ENCODE assay signal across 21 cellular contexts in the genomic region with DNA sequence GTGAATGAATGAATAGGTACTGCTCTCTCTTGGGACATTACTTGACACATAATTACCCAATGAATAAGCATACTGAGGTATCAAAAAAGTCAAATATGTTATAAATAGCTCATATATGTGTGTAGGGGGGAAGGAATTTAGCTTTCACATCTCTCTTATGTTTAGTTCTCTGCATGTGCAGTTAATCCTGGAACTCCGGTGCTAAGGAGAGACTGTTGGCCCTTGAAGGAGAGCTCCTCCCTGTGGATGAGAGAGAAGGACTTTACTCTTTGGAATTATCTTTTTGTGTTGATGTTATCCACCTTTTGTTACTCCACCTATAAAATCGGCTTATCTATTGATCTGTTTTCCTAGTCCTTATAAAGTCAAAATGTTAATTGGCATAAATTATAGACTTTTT. TPM values are rescaled to one million over a fixed set of nuclear protein-coding genes. Genes with fewer than 3 reads are reported as not detected.
DNase-seq lines count a peak whose midpoint lies in the region; ATAC-seq and TF ChIP-seq lines count a peak whose summit lies in the region.
"Had no signal": no experiment of that assay in that cellular context is flagged by ENCODE, and none has a peak within 500 bp of the region (broad histone marks: within the 10 kb centered on the region; RNA-seq: fewer than 3 reads in every experiment).

No MANE protein-coding gene starts in this region.

- H3K36me3 Mint-ChIP-seq in activated T-cell treated with anti-CD3 and anti-CD28 coated beads, Interleukin-2, amount 50 U/mL, for 72 hours (ENCODE audit: insufficient read depth in 2 of 2), result no peaks in the 10 kb centered on the region
- H3K36me3 Mint-ChIP-seq: CD8-positive, alpha-beta memory T cell; stimulated activated naive B cell treated with anti-CD40 and anti-IgM and Interleukin-4, amounts not matched to agents 10 μg/mL and 1 μg/mL and 100 μg/mL, for 72 hours had no signal

- H3K56ac ChIP-seq in mesendoderm (ENCODE audit: low read length), result no peak overlapping the region

- no peak for TF ChIP-seq POLR2A in sigmoid colon (IDR thresholded peaks at IDR 0.05)

- no peak overlapping the region for H2BK15ac ChIP-seq in mesendoderm (replicated peaks; ENCODE audit: low read depth)

- no CpG with 5 or more reads among the region's 2 CpGs for WGBS in mesendoderm (ENCODE audit: extremely low coverage, insufficient coverage, low lambda C conversion rate)
- 9 to 50% methylated on average over 2 of the region's 2 CpGs for WGBS in sigmoid colon, 2 donors

- no peak overlapping the region for H4K8ac ChIP-seq in mesendoderm (ENCODE audit: low read depth, low read length)

- H3K27ac ChIP-seq in cardiac muscle cell (no peak overlapping the region), mesendoderm (ENCODE audit: low read depth, low read length) (no peak overlapping the region), sigmoid colon (no peak overlapping the region)
- H3K27ac ChIP-seq: KMS-11, parathyroid adenoma, SJCRH30 had no signal

- intact Hi-C loops in Right ventricle myocardium inferior (cut with DNase I) (no loop called here), sigmoid colon (cut with DNase I) (no loop called here)

- no peak overlapping the region for H3K23ac ChIP-seq in mesendoderm (ENCODE audit: low read length)

- H3K9me3 Mint-ChIP-seq in activated T-cell treated with anti-CD3 and anti-CD28 coated beads, Interleukin-2, amount 50 U/mL, for 72 hours, result no peaks in the 10 kb centered on the region
- H3K9me3 Mint-ChIP-seq: stimulated activated naive B cell treated with anti-CD40 and anti-IgM and Interleukin-4, amounts not matched to agents 10 μg/mL and 1 μg/mL and 100 μg/mL, for 72 hours had no signal

- no peak overlapping the region for H3K18ac ChIP-seq in mesendoderm (ENCODE audit: low read length)

- H3K4me1 Mint-ChIP-seq in activated T-cell treated with anti-CD3 and anti-CD28 coated beads, Interleukin-2, amount 50 U/mL, for 72 hours (ENCODE audit: low read depth), result no peaks in the 10 kb centered on the region
- H3K4me1 Mint-ChIP-seq: CD8-positive, alpha-beta memory T cell; stimulated activated naive B cell treated with anti-CD40 and anti-IgM and Interleukin-4, amounts not matched to agents 10 μg/mL and 1 μg/mL and 100 μg/mL, for 72 hours had no signal

- H4K5ac ChIP-seq in mesendoderm (ENCODE audit: low read length), result no peak overlapping the region

- no peak overlapping the region for H3K4ac ChIP-seq in mesendoderm (ENCODE audit: low read depth, low read length)

- no peak for ATAC-seq in Right ventricle myocardium inferior
- ATAC-seq in activated T-cell treated with anti-CD3 and anti-CD28 coated beads, Interleukin-2, amount 50 U/mL, for 72 hours (replicated peaks in 1 of 2), result no peak
- no peak for ATAC-seq in GM19397 (IDR thresholded peaks at IDR 0.05; ENCODE audit: unreplicated experiment)
- no peak for ATAC-seq in GM18909 (IDR thresholded peaks at IDR 0.05; ENCODE audit: poor library complexity, unreplicated experiment)
- ATAC-seq: esophagus mucosa; stimulated activated naive B cell treated with anti-CD40 and anti-IgM and Interleukin-4, amounts not matched to agents 10 μg/mL and 1 μg/mL and 100 μg/mL, for 72 hours had no signal

- no peak overlapping the region for H3K27ac Mint-ChIP-seq in activated T-cell treated with anti-CD3 and anti-CD28 coated beads, Interleukin-2, amount 50 U/mL, for 72 hours
- H3K27ac Mint-ChIP-seq: CD8-positive, alpha-beta memory T cell; stimulated activated naive B cell treated with anti-CD40 and anti-IgM and Interleukin-4, amounts not matched to agents 10 μg/mL and 1 μg/mL and 100 μg/mL, for 72 hours had no signal

- no peaks in the 10 kb centered on the region for H3K79me2 ChIP-seq in mesendoderm (ENCODE audit: control insufficient read depth, insufficient read depth, low read length)
- H3K79me2 ChIP-seq: parathyroid adenoma had no signal

- H3K79me1 ChIP-seq in mesendoderm (ENCODE audit: low read length), result no peaks in the 10 kb centered on the region

- H3K4me1 ChIP-seq in cardiac muscle cell (ENCODE audit: low read depth) (peaks cover 5% of the 10 kb centered on the region), mesendoderm (ENCODE audit: control insufficient read depth, low read depth, low read length) (no peaks in the 10 kb centered on the region), sigmoid colon (peaks cover 0 to 12% (median 10%) of the 10 kb centered on the region in 4 donors)
- H3K4me1 ChIP-seq: parathyroid adenoma had no signal

- no peak for TF ChIP-seq CTCF in cardiac muscle cell (IDR thresholded peaks at IDR 0.05; ENCODE audit: low read depth, low read length)
- peak; percentile 16 for TF ChIP-seq CTCF in choroid plexus epithelial cell (conservative IDR thresholded peaks at IDR 0.05; ENCODE audit: low read depth, low read length)
- TF ChIP-seq CTCF in sigmoid colon (IDR thresholded peaks at IDR 0.05), result no peak

- H3K36me3 ChIP-seq in cardiac muscle cell (no peaks in the 10 kb centered on the region), mesendoderm (ENCODE audit: control insufficient read depth, insufficient read depth, low read length) (no peaks in the 10 kb centered on the region), sigmoid colon (no peaks in the 10 kb centered on the region)
- H3K36me3 ChIP-seq: SJCRH30 had no signal

- no peak overlapping the region for H3K4me2 ChIP-seq in mesendoderm (ENCODE audit: low read length)
- H3K4me2 ChIP-seq: KMS-11 had no signal

- H3K27me3 ChIP-seq in cardiac muscle cell (peaks cover 48% of the 10 kb centered on the region), mesendoderm (ENCODE audit: insufficient read depth, low read length, poor library complexity) (no peaks in the 10 kb centered on the region), sigmoid colon (peaks cover 0 to 49% (median 6%) of the 10 kb centered on the region in 3 donors)
- H3K27me3 ChIP-seq: SJCRH30 had no signal

- TF ChIP-seq EP300 in sigmoid colon (IDR thresholded peaks at IDR 0.05), result no peak

- H2BK120ac ChIP-seq in mesendoderm (ENCODE audit: low read depth, low read length), result no peak overlapping the region

- H3K27me3 Mint-ChIP-seq in activated T-cell treated with anti-CD3 and anti-CD28 coated beads, Interleukin-2, amount 50 U/mL, for 72 hours (ENCODE audit: low read depth), result peaks cover 48% of the 10 kb centered on the region

- no peak overlapping the region for H3K9ac ChIP-seq in mesendoderm (ENCODE audit: low read length)
- H3K9ac ChIP-seq: KMS-11, parathyroid adenoma had no signal

- no peak overlapping the region for H3K4me3 Mint-ChIP-seq in activated T-cell treated with anti-CD3 and anti-CD28 coated beads, Interleukin-2, amount 50 U/mL, for 72 hours
- H3K4me3 Mint-ChIP-seq: CD8-positive, alpha-beta memory T cell; stimulated activated naive B cell treated with anti-CD40 and anti-IgM and Interleukin-4, amounts not matched to agents 10 μg/mL and 1 μg/mL and 100 μg/mL, for 72 hours had no signal

- H2BK5ac ChIP-seq in mesendoderm (ENCODE audit: low read length), result no peak overlapping the region

- peak overlapping the region; percentile 34 for H3K4me3 ChIP-seq in cardiac muscle cell
- H3K4me3 ChIP-seq in choroid plexus epithelial cell (ENCODE audit: low read depth, low read length), result no peak overlapping the region
- no peak overlapping the region for H3K4me3 ChIP-seq in mesendoderm (ENCODE audit: low read length)
- H3K4me3 ChIP-seq in sigmoid colon, result no peak overlapping the region
- H3K4me3 ChIP-seq: SJCRH30 had no signal

- H3K9me3 ChIP-seq in cardiac muscle cell (ENCODE audit: low read depth), result no peaks in the 10 kb centered on the region
- no peaks in the 10 kb centered on the region for H3K9me3 ChIP-seq in sigmoid colon
- H3K9me3 ChIP-seq: SJCRH30 had no signal

- DNase-seq in cardiac muscle cell (ENCODE audit: low read depth in 1 of 2, low spot score in 1 of 2) (peak in 1 of 2 donors; percentile 13), Right ventricle myocardium inferior (ENCODE audit: missing footprints) (no peak), choroid plexus epithelial cell (ENCODE audit: low read depth) (peak; percentile 3), mesendoderm (peak; percentile 8), sigmoid colon (no peak)
- DNase-seq in activated T-cell treated with anti-CD3 and anti-CD28 coated beads, Interleukin-2, amount 50 U/mL, for 72 hours, result no peak
- DNase-seq: ACHN; activated gamma-delta T cell treated with Interleukin-2 at 50 U/mL for 16 hours; anterior cingulate cortex; CD8-positive, alpha-beta memory T cell; NCI-H1436; NCI-H226; stimulated activated naive B cell treated with anti-CD40 and anti-IgM and Interleukin-4, amounts not matched to agents 10 μg/mL and 1 μg/mL and 100 μg/mL, for 72 hours; T-helper 9 cell had no signal

- H2AK5ac ChIP-seq in mesendoderm (ENCODE audit: low read length), result no peak overlapping the region

RNA-seq across cellular contexts. Expression of gene CFTR, which starts 1.2 kb away (rescaled TPM):
- total RNA-seq in cardiac muscle cell, result 12.0 and 13.3 TPM in 2 replicates
- polyA plus RNA-seq in cardiac muscle cell, result 8.8 and 14.1 TPM in 2 replicates
- 0.87 TPM for total RNA-seq in Right ventricle myocardium inferior
- 0.07 TPM for polyA plus RNA-seq in mesendoderm (2013, experiment 1 of 2)
- 0.10 TPM for polyA plus RNA-seq in mesendoderm (2013, experiment 2 of 2)
- not detected for total RNA-seq in activated T-cell treated with anti-CD3 and anti-CD28 coated beads, Interleukin-2, amount 50 U/mL, for 72 hours
- 1 to 10 TPM in 1 of 4 donors, under 1 TPM in 2, not detected in 1; under 0.01 to 1.1 (median 0.33) TPM for total RNA-seq in sigmoid colon
- 10 to 100 TPM in 2 of 3 donors, 1 to 10 TPM in 1; 5.8 to 39.9 (median 13.2) TPM for polyA plus RNA-seq in sigmoid colon
- total RNA-seq: CD8-positive, alpha-beta memory T cell; SJCRH30 had no signal
- polyA plus RNA-seq: CD8-positive, alpha-beta memory T cell had no signal

RNA-seq across cellular contexts. Expression of gene ASZ1, which starts 53.7 kb away (rescaled TPM):
- 0.18 TPM in 1 of 2 replicates, not detected in the other for total RNA-seq in cardiac muscle cell
- polyA plus RNA-seq in cardiac muscle cell, result 0.70 TPM in 1 of 2 replicates, not detected in the other
- not detected for total RNA-seq in Right ventricle myocardium inferior
- not detected for polyA plus RNA-seq in mesendoderm (2013, experiment 1 of 2)
- polyA plus RNA-seq in mesendoderm (2013, experiment 2 of 2), result not detected
- not detected for total RNA-seq in activated T-cell treated with anti-CD3 and anti-CD28 coated beads, Interleukin-2, amount 50 U/mL, for 72 hours
- total RNA-seq in sigmoid colon, result not detected
- not detected for polyA plus RNA-seq in sigmoid colon
- total RNA-seq: CD8-positive, alpha-beta memory T cell; esophagus mucosa; SJCRH30; urinary bladder had no signal
- polyA plus RNA-seq: CD8-positive, alpha-beta memory T cell; urinary bladder had no signal

Comparison
In these comparisons a context has a peak if more than half of its experiments do, and no peak if none do; other contexts are left out.
1. DNase-seq: peak in choroid plexus epithelial cell (single experiment) and mesendoderm (single experiment); none in Right ventricle myocardium inferior (single experiment), activated T-cell treated with anti-CD3 and anti-CD28 coated beads, Interleukin-2, amount 50 U/mL, for 72 hours (0 of 2) and sigmoid colon (single experiment).